In genomic region chr2:27584597-27584996, GRCh38 we compare ENCODE assay signal across 10 cellular contexts. TPM values are rescaled to one million over a fixed set of nuclear protein-coding genes. Genes with fewer than 3 reads are reported as not detected.
DNase-seq lines count a peak whose midpoint lies in the region; ATAC-seq, FAIRE-seq and TF ChIP-seq lines count a peak whose summit lies in the region.
"Had no signal": no experiment of that assay in that cellular context is flagged by ENCODE, and none has a peak within 500 bp of the region (broad histone marks: within the 10 kb centered on the region; RNA-seq: fewer than 3 reads in every experiment).

No MANE protein-coding gene starts in this region.

- peaks cover 45% of the 10 kb centered on the region for H3K36me3 Mint-ChIP-seq in activated naive CD4-positive, alpha-beta T cell treated with anti-CD3 and anti-CD28 coated beads, Interleukin-2, amount 10 ng/mL, durations not matched to agents 7 days and 5 days
- peaks cover 18 to 54% of the 10 kb centered on the region in 2 donors for H3K36me3 Mint-ChIP-seq in stimulated activated naive B cell treated with anti-CD40 and anti-IgM and Interleukin-4, amounts not matched to agents 10 μg/mL and 1 μg/mL and 100 μg/mL, for 72 hours

- H3K27ac ChIP-seq in RWPE2 (ENCODE audit: poor library complexity, severe bottlenecking) (no peak overlapping the region), fibroblast of lung (ENCODE audit: insufficient read depth, low read length) (no peak overlapping the region)
- H3K27ac ChIP-seq: colonic mucosa had no signal

- H3K4me2 ChIP-seq in fibroblast of lung (ENCODE audit: extremely low read depth, insufficient read depth, low read length), result peak overlapping the region; percentile 77

- H3K9me3 Mint-ChIP-seq in activated naive CD4-positive, alpha-beta T cell treated with anti-CD3 and anti-CD28 coated beads, Interleukin-2, amount 10 ng/mL, durations not matched to agents 7 days and 5 days, result peaks cover 5% of the 10 kb centered on the region
- H3K9me3 Mint-ChIP-seq in stimulated activated naive B cell treated with anti-CD40 and anti-IgM and Interleukin-4, amounts not matched to agents 10 μg/mL and 1 μg/mL and 100 μg/mL, for 72 hours, result peaks cover 2 to 3% of the 10 kb centered on the region in 2 donors

- peaks cover 6% of the 10 kb centered on the region for H3K9me3 ChIP-seq in RWPE2 (ENCODE audit: severe bottlenecking)
- no peaks in the 10 kb centered on the region for H3K9me3 ChIP-seq in fibroblast of lung (ENCODE audit: control insufficient read depth, insufficient read depth, low read depth, low read length)
- H3K9me3 ChIP-seq: colonic mucosa had no signal

- peak overlapping the region; percentile 57 for H3K4me3 ChIP-seq in RWPE2 (ENCODE audit: severe bottlenecking)
- peak overlapping the region; percentile 14 to 93 (median 78) for H3K4me3 ChIP-seq in fibroblast of lung (replicated peaks in 1 of 4; ENCODE audit: control extremely low read depth in 1 of 4, insufficient read depth in 1 of 4, low read depth in 3 of 4, low read length in 4 of 4)
- H3K4me3 ChIP-seq: colonic mucosa had no signal

- H3K27ac Mint-ChIP-seq in activated naive CD4-positive, alpha-beta T cell treated with anti-CD3 and anti-CD28 coated beads, Interleukin-2, amount 10 ng/mL, durations not matched to agents 7 days and 5 days, result no peak overlapping the region
- no peak overlapping the region for H3K27ac Mint-ChIP-seq in stimulated activated naive B cell treated with anti-CD40 and anti-IgM and Interleukin-4, amounts not matched to agents 10 μg/mL and 1 μg/mL and 100 μg/mL, for 72 hours

- H3K27me3 Mint-ChIP-seq in activated naive CD4-positive, alpha-beta T cell treated with anti-CD3 and anti-CD28 coated beads, Interleukin-2, amount 10 ng/mL, durations not matched to agents 7 days and 5 days, result peaks cover 16% of the 10 kb centered on the region
- no peaks in the 10 kb centered on the region for H3K27me3 Mint-ChIP-seq in stimulated activated naive B cell treated with anti-CD40 and anti-IgM and Interleukin-4, amounts not matched to agents 10 μg/mL and 1 μg/mL and 100 μg/mL, for 72 hours

- no peaks in the 10 kb centered on the region for H4K20me1 ChIP-seq in fibroblast of lung (ENCODE audit: control insufficient read depth, extremely low read depth, insufficient read depth, low read length)

- H2AFZ ChIP-seq in fibroblast of lung (ENCODE audit: low read length), result no peak overlapping the region

- H3K9ac ChIP-seq in fibroblast of lung (ENCODE audit: insufficient read depth, low read length), result no peak overlapping the region

- TF ChIP-seq CTCF in RWPE2 (IDR thresholded peaks at IDR 0.05; ENCODE audit: poor library complexity, severe bottlenecking) (no peak), fibroblast of lung (conservative IDR thresholded peaks at IDR 0.05 in 1 of 2, IDR thresholded peaks at IDR 0.05 in 1 of 2; ENCODE audit: low read depth in 1 of 2, low read length in 2 of 2) (no peak)

- DNase-seq in activated naive CD4-positive, alpha-beta T cell treated with anti-CD3 and anti-CD28 coated beads, Interleukin-2, amount 10 ng/mL, durations not matched to agents 7 days and 5 days, result no peak
- DNase-seq in activated naive CD4-positive, alpha-beta T cell treated with anti-CD3 and anti-CD28 coated beads, Interleukin-2, amount 50 U/mL, for 16 hours, result no peak
- DNase-seq in RWPE2 (ENCODE audit: low spot score), result no peak
- no peak for DNase-seq in fibroblast of lung (ENCODE audit: low read depth in 2 of 2)
- DNase-seq in stimulated activated naive B cell treated with anti-CD40 and anti-IgM and Interleukin-4, amounts not matched to agents 10 μg/mL and 1 μg/mL and 100 μg/mL, for 72 hours, result no peak
- no peak for DNase-seq in cerebellar cortex (ENCODE audit: low spot score)
- DNase-seq in cerebellar nuclear complex (lab: John Stamatoyannopoulos, UW), result no peak
- no peak for DNase-seq in RCC 7860 (ENCODE audit: low spot score)
- DNase-seq: colonic mucosa had no signal

- H3K4me3 Mint-ChIP-seq in activated naive CD4-positive, alpha-beta T cell treated with anti-CD3 and anti-CD28 coated beads, Interleukin-2, amount 10 ng/mL, durations not matched to agents 7 days and 5 days, result peak overlapping the region; percentile 84
- H3K4me3 Mint-ChIP-seq in stimulated activated naive B cell treated with anti-CD40 and anti-IgM and Interleukin-4, amounts not matched to agents 10 μg/mL and 1 μg/mL and 100 μg/mL, for 72 hours, result peak overlapping the region; percentile 22 to 87

- peaks cover 67% of the 10 kb centered on the region for H3K4me1 Mint-ChIP-seq in activated naive CD4-positive, alpha-beta T cell treated with anti-CD3 and anti-CD28 coated beads, Interleukin-2, amount 10 ng/mL, durations not matched to agents 7 days and 5 days
- H3K4me1 Mint-ChIP-seq in stimulated activated naive B cell treated with anti-CD40 and anti-IgM and Interleukin-4, amounts not matched to agents 10 μg/mL and 1 μg/mL and 100 μg/mL, for 72 hours, result peaks cover 29 to 49% of the 10 kb centered on the region in 2 donors

- H3K36me3 ChIP-seq in RWPE2 (ENCODE audit: low read depth) (peaks cover 18% of the 10 kb centered on the region), fibroblast of lung (ENCODE audit: control insufficient read depth, insufficient read depth, low read length) (no peaks in the 10 kb centered on the region)
- H3K36me3 ChIP-seq: colonic mucosa had no signal

- H3K27me3 ChIP-seq in RWPE2 (ENCODE audit: insufficient read depth, poor library complexity, severe bottlenecking) (no peaks in the 10 kb centered on the region), fibroblast of lung (ENCODE audit: control insufficient read depth, insufficient read depth, low read length) (no peaks in the 10 kb centered on the region)
- H3K27me3 ChIP-seq: colonic mucosa had no signal

- CTCF ChIA-PET in activated naive CD4-positive, alpha-beta T cell treated with anti-CD3 and anti-CD28 coated beads, Interleukin-2, amount 10 ng/mL, durations not matched to agents 7 days and 5 days (lab: Charles Lee), result interaction anchor here (1.0 to 1.3 kb wide), 2 partner anchors 9 to 99 kb away, joined by 3 to 4 read pairs; no protein-coding TSS in a partner anchor

- H3K79me2 ChIP-seq in fibroblast of lung (ENCODE audit: control insufficient read depth, insufficient read depth, low read length), result peaks cover 65% of the 10 kb centered on the region

- FAIRE-seq in RCC 7860 (lab: Jason Lieb, UNC), result no peak

- no peak for ATAC-seq in RWPE2 (ENCODE audit: low read depth)
- ATAC-seq in stimulated activated naive B cell treated with anti-CD40 and anti-IgM and Interleukin-4, amounts not matched to agents 10 μg/mL and 1 μg/mL and 100 μg/mL, for 72 hours (replicated peaks), result no peak
- ATAC-seq: Panc1 had no signal

- peaks cover 17% of the 10 kb centered on the region for H3K4me1 ChIP-seq in RWPE2 (ENCODE audit: insufficient read depth, poor library complexity, severe bottlenecking)
- peaks cover 2% of the 10 kb centered on the region for H3K4me1 ChIP-seq in fibroblast of lung (ENCODE audit: control insufficient read depth, extremely low read depth, insufficient read depth, low read length)
- H3K4me1 ChIP-seq: colonic mucosa had no signal

RNA-seq across cellular contexts. Expression of gene ZNF512, which starts 1.8 kb away (rescaled TPM):
- total RNA-seq in fibroblast of lung, result 16.4 and 23.6 TPM in 2 replicates
- 31.3 and 36.6 TPM in 2 replicates for polyA plus RNA-seq in fibroblast of lung
- 22.1 and 23.4 TPM in 2 replicates for polyA plus RNA-seq in fibroblast of lung (2012)
- polyA minus RNA-seq in fibroblast of lung (ENCODE audit: low replicate concordance), result 8.7 and 20.1 TPM in 2 replicates

RNA-seq across cellular contexts. Expression of gene CCDC121, which starts 44.2 kb away (rescaled TPM):
- total RNA-seq in fibroblast of lung, result 1.8 and 2.0 TPM in 2 replicates
- polyA plus RNA-seq in fibroblast of lung, result 1.4 and 1.5 TPM in 2 replicates
- 0.98 and 1.0 TPM in 2 replicates for polyA plus RNA-seq in fibroblast of lung (2012)
- polyA minus RNA-seq in fibroblast of lung (ENCODE audit: low replicate concordance), result 0.48 TPM in 1 of 2 replicates, not detected in the other

RNA-seq across cellular contexts. Expression of gene GPN1, which starts 44.3 kb away (rescaled TPM):
- total RNA-seq in fibroblast of lung, result 29.5 and 34.5 TPM in 2 replicates
- 60.9 and 65.1 TPM in 2 replicates for polyA plus RNA-seq in fibroblast of lung
- 43.3 and 51.9 TPM in 2 replicates for polyA plus RNA-seq in fibroblast of lung (2012)
- polyA minus RNA-seq in fibroblast of lung (ENCODE audit: low replicate concordance), result 14.1 and 19.7 TPM in 2 replicates
